In genomic region chr6:160140493-160140892, GRCh38 we compare ENCODE assay signal across 9 cellular contexts. TPM values are rescaled to one million over a fixed set of nuclear protein-coding genes. Genes with fewer than 3 reads are reported as not detected.
DNase-seq lines count a peak whose midpoint lies in the region; TF ChIP-seq lines count a peak whose summit lies in the region.
"Not testable (repeated sequence)": the region's sequence is repeated elsewhere in the genome, so short reads cannot be mapped to it uniquely, and the experiment has no call there.
"Had no signal": no experiment of that assay in that cellular context is flagged by ENCODE, and none has a peak within 500 bp of the region (broad histone marks: within the 10 kb centered on the region; RNA-seq: fewer than 3 reads in every experiment).

No MANE protein-coding gene starts in this region.

- peak overlapping the region; percentile 51; the same call in 1 of the 2 replicates for H3K27ac ChIP-seq in ACC112 (ENCODE audit: low read depth, low read length)
- H3K27ac ChIP-seq in VCaP, result peak overlapping the region; percentile 70
- peak overlapping the region; percentile 73 to 80 (median 78) for H3K27ac ChIP-seq in esophagus muscularis mucosa (replicated peaks in 1 of 4)
- H3K27ac ChIP-seq in liver (ENCODE audit: low read depth in 1 of 2, low read length in 2 of 2), result peak overlapping the region; percentile 75 to 92
- peak overlapping the region; percentile 3 for H3K27ac ChIP-seq in smooth muscle cell (ENCODE audit: low read depth)
- peak overlapping the region; percentile 77 to 80 for H3K27ac ChIP-seq in uterus

- TF ChIP-seq RAD21 in liver (IDR thresholded peaks at IDR 0.05), result not testable (repeated sequence)

- H3F3A ChIP-seq in smooth muscle cell (ENCODE audit: low read depth), result peaks cover 12% of the 10 kb centered on the region

- not testable (repeated sequence) for H3K4me3 Mint-ChIP-seq in osteocyte (ENCODE audit: unreplicated experiment)

- H3K9me3 ChIP-seq in esophagus muscularis mucosa; liver (ENCODE audit: control insufficient read depth in 4 of 4, low read length in 3 of 4); smooth muscle cell (replicated peaks; ENCODE audit: low read depth); uterus: not testable (repeated sequence)

- H3K4me1 Mint-ChIP-seq in osteocyte (ENCODE audit: unreplicated experiment), result peaks cover 38% of the 10 kb centered on the region

- intact Hi-C loops in esophagus muscularis mucosa (cut with DNase I); uterus (cut with DNase I; ENCODE audit: low total_unique reads): not testable (repeated sequence)

- H3K9me3 Mint-ChIP-seq in osteocyte (ENCODE audit: unreplicated experiment), result not testable (repeated sequence)

- not testable (repeated sequence) for H3K27me3 ChIP-seq in ACC112 (ENCODE audit: insufficient read depth, low read length); esophagus muscularis mucosa; liver (ENCODE audit: control insufficient read depth in 4 of 4, insufficient read depth in 4 of 4, low read length in 3 of 4); smooth muscle cell (ENCODE audit: low read depth); uterus

- H3K4me2 ChIP-seq in smooth muscle cell, result not testable (repeated sequence)

- not testable (repeated sequence) for TF ChIP-seq EP300 in esophagus muscularis mucosa (IDR thresholded peaks at IDR 0.05)

- not testable (repeated sequence) for H3K79me2 ChIP-seq in ACC112 (ENCODE audit: control insufficient read depth, insufficient read depth, low read length, unreplicated experiment); smooth muscle cell (ENCODE audit: low read depth)

- not testable (repeated sequence) for H3K4me3 ChIP-seq in ACC112 (ENCODE audit: low read depth, low read length); esophagus muscularis mucosa; liver (ENCODE audit: low read depth in 1 of 3, low read length in 3 of 3); smooth muscle cell; uterus

- DNase-seq in esophagus muscularis mucosa (ENCODE audit: extremely low spot score) (peak; percentile 77), osteocyte (ENCODE audit: extremely low spot score, unreplicated experiment) (peak; percentile 36)
- not testable (repeated sequence) for DNase-seq in smooth muscle cell (lab: John Stamatoyannopoulos, UW; ENCODE audit: unreplicated experiment); uterus

- not testable (repeated sequence) for TF ChIP-seq POLR2A in esophagus muscularis mucosa (IDR thresholded peaks at IDR 0.05; ENCODE audit: low read depth); uterus (IDR thresholded peaks at IDR 0.05)

- H3K36me3 Mint-ChIP-seq in osteocyte (ENCODE audit: unreplicated experiment), result not testable (repeated sequence)

- not testable (repeated sequence) for TF ChIP-seq CTCF in VCaP (conservative IDR thresholded peaks at IDR 0.05); esophagus muscularis mucosa (IDR thresholded peaks at IDR 0.05); liver (IDR thresholded peaks at IDR 0.05; ENCODE audit: low read depth, low read length, missing input control); osteocyte (IDR thresholded peaks at IDR 0.05); smooth muscle cell (IDR thresholded peaks at IDR 0.05; ENCODE audit: borderline replicate concordance, insufficient read depth, poor library complexity, severe bottlenecking); uterus (IDR thresholded peaks at IDR 0.05)

- not testable (repeated sequence) for H2AFZ ChIP-seq in ACC112 (ENCODE audit: low read length, unreplicated experiment); smooth muscle cell (ENCODE audit: low read depth)

- not testable (repeated sequence) for H3K27me3 Mint-ChIP-seq in osteocyte (ENCODE audit: unreplicated experiment)

- 94% methylated on average over 3 of the region's 3 CpGs for WGBS in esophagus muscularis mucosa
- 91% methylated on average over 3 of the region's 3 CpGs for WGBS in liver
- 99% methylated on average over 3 of the region's 3 CpGs for WGBS in smooth muscle cell (ENCODE audit: low lambda C conversion rate)

- peaks cover 31% of the 10 kb centered on the region for H3K4me1 ChIP-seq in ACC112 (ENCODE audit: control insufficient read depth, insufficient read depth, low read length, unreplicated experiment)
- H3K4me1 ChIP-seq in esophagus muscularis mucosa, result peaks cover 4 to 47% (median 35%) of the 10 kb centered on the region in 4 donors
- H3K4me1 ChIP-seq in liver (ENCODE audit: control insufficient read depth in 4 of 4, insufficient read depth in 4 of 4, low read length in 3 of 4), result peaks cover 17 to 59% (median 30%) of the 10 kb centered on the region in 4 donors
- H3K4me1 ChIP-seq in smooth muscle cell (ENCODE audit: low read depth); uterus: not testable (repeated sequence)

- not testable (repeated sequence) for H4K20me1 ChIP-seq in smooth muscle cell (ENCODE audit: low read depth)

- not testable (repeated sequence) for H3K27ac Mint-ChIP-seq in osteocyte (ENCODE audit: unreplicated experiment)

- H3K9ac ChIP-seq in liver (ENCODE audit: low read depth in 1 of 2, low read length in 2 of 2); smooth muscle cell (ENCODE audit: low read depth): not testable (repeated sequence)

- not testable (repeated sequence) for H3K36me3 ChIP-seq in ACC112 (ENCODE audit: insufficient read depth, low read length); esophagus muscularis mucosa; smooth muscle cell (ENCODE audit: low read depth); uterus
- H3K36me3 ChIP-seq in liver (ENCODE audit: control insufficient read depth in 4 of 4, insufficient read depth in 3 of 4, low read depth in 1 of 4, low read length in 3 of 4), result peaks cover 4 to 27% (median 18%) of the 10 kb centered on the region in 4 donors

TF ChIP-seq in liver, 16 proteins besides CTCF, POLR2A, EP300 and RAD21:
- peak; percentile 16 to 26 for TF ChIP-seq HNF4A (conservative IDR thresholded peaks at IDR 0.05)

RNA-seq across cellular contexts. Expression of gene SLC22A1, which starts 18.9 kb away (rescaled TPM):
- total RNA-seq in esophagus muscularis mucosa (under 1 TPM in 3 of 4 donors, not detected in 1; 0.26 to 0.52 (median 0.33) TPM), liver (100 to 1,000 TPM in 1 of 2 donors, under 1 TPM in 1; 0.79 to 407 TPM), osteocyte (1.0 and 1.5 TPM in 2 replicates), smooth muscle cell (0.04 and 1.4 TPM in 2 replicates), uterus (1 to 10 TPM in 1 of 4 donors, under 1 TPM in 1, not detected in 2; 0.35 to 5.4 TPM)
- polyA plus RNA-seq in liver (1,000 to 10,000 TPM in 1 of 2 donors, 100 to 1,000 TPM in 1; 471 to 1,107 TPM), smooth muscle cell (1.5 and 1.6 TPM in 2 replicates)
- total RNA-seq: G401, H4 had no signal

Comparison
In these comparisons a context has a peak if more than half of its experiments do, and no peak if none do; other contexts are left out.
1. H3K27ac ChIP-seq: peak in every context shown above with its lines; median percentile 84 in liver; 78 in esophagus muscularis mucosa; 78 in uterus; 70 in VCaP; 51 in ACC112; 3 in smooth muscle cell.